18 cellular contexts compared by ENCODE assay signal in genomic region chr5:90571147-90571773, GRCh38. TPM values are rescaled to one million over a fixed set of nuclear protein-coding genes. Genes with fewer than 3 reads are reported as not detected.
"Had no signal": no experiment of that assay in that cellular context is flagged by ENCODE, and none has a peak within 500 bp of the region (broad histone marks: within the 10 kb centered on the region; RNA-seq: fewer than 3 reads in every experiment).

No MANE protein-coding gene starts in this region.

- H3K27ac ChIP-seq: heart right ventricle, thyroid gland, VCaP had no signal

- H3K27me3 ChIP-seq: thyroid gland had no signal

- H3K4me3 ChIP-seq: heart right ventricle, thyroid gland had no signal

- ATAC-seq: heart right ventricle, left ventricle myocardium superior had no signal

- DNase-seq: activated CD4-positive, alpha-beta T cell treated with anti-CD3 and anti-CD28 coated beads for 1 hour; activated CD8-positive, alpha-beta memory T cell treated with anti-CD3 and anti-CD28 coated beads for 24 hours; activated CD8-positive, alpha-beta memory T cell treated with anti-CD3 and anti-CD28 coated beads, Interleukin-2, amount 50 U/mL, for 48 hours; activated effector memory CD4-positive, alpha-beta T cell treated with anti-CD3 and anti-CD28 coated beads, Interleukin-2, amount 50 U/mL, for 16 hours; activated naive CD4-positive, alpha-beta T cell treated with anti-CD3 and anti-CD28 coated beads, Interleukin-2, amount 50 U/mL, for 16 hours; activated T-cell treated with anti-CD3 and anti-CD28 coated beads, Interleukin-2, amount 50 U/mL, for 48 hours; aorta; cortex of kidney; erythroblast; heart right ventricle; left ventricle myocardium superior; retina; stimulated activated CD4-positive, alpha-beta T cell treated with anti-CD3 and anti-CD28 coated beads, Interleukin-12 subunit alpha, Interleukin-12 subunit beta, amount 100 ng/mL, for 4 hours; stimulated activated CD4-positive, alpha-beta T cell treated with anti-CD3 and anti-CD28 coated beads, Interleukin-1b, Interleukin-23, amount 100 ng/mL, for 48 hours; stimulated activated naive CD4-positive, alpha-beta T cell treated with Interleukin-2 at 50 U/mL for 16 hours; thyroid gland had no signal

- H3K4me1 ChIP-seq: heart right ventricle, thyroid gland had no signal

- H3K36me3 ChIP-seq: heart right ventricle, thyroid gland had no signal

- H3K9me3 ChIP-seq: thyroid gland had no signal

RNA-seq across cellular contexts. Expression of gene ADGRV1, which starts 12.7 kb away (rescaled TPM):
- total RNA-seq: left ventricle myocardium superior, subcutaneous adipose tissue had no signal
